ENCODE assay signal across 23 cellular contexts in the genomic region with DNA sequence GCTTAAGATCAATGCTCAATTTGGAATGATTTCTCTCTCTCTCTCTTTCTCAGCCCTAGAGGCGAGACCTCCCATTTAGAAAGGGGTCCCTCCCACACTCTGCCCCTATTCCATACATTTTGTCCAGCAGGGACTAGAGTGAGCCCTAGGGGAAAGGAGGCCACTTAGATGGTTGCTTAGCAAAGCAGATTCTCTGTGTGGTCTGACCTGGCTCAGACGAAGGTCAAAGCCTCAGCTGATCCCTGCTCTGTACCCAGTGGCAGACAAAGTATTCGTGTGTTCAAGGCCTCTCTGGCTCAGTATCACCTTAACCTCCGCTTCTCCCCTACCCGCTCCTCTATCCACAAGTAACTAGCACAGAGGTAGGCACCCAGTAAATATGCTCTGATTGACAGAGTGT.
DNase-seq lines count a peak whose midpoint lies in the region; ATAC-seq and TF ChIP-seq lines count a peak whose summit lies in the region.
"Had no signal": no experiment of that assay in that cellular context is flagged by ENCODE, and none has a peak within 500 bp of the region (broad histone marks: within the 10 kb centered on the region; RNA-seq: fewer than 3 reads in every experiment).

No MANE protein-coding gene starts in this region.

- H4K20me1 ChIP-seq in neural progenitor cell (ENCODE audit: low read depth) = no peaks in the 10 kb centered on the region

- H3K27ac ChIP-seq in cardiac muscle cell (peak overlapping the region; percentile 89), neural progenitor cell (no peak overlapping the region), transverse colon (peak overlapping the region in 3 of 4 donors; percentile 28 to 53 (median 29)), tibial artery (no peak overlapping the region)
- H3K27ac ChIP-seq: SJCRH30 had no signal

- in situ Hi-C loops in transverse colon (cut with MboI; ENCODE audit: low pct_ligation_motif_present in 1 of 4, low pct_unique_long_range_greater_than_20kb in 1 of 4, low sequenced_read_pairs in 3 of 4) = no loop called here

- no peaks in the 10 kb centered on the region for H3K36me3 Mint-ChIP-seq in endothelial cell (ENCODE audit: low read depth, unreplicated experiment)
- no peaks in the 10 kb centered on the region for H3K36me3 Mint-ChIP-seq in neural progenitor cell
- H3K36me3 Mint-ChIP-seq in activated CD4-positive, alpha-beta T cell treated with anti-CD3 and anti-CD28 coated beads, Interleukin-2, amount 10 ng/mL, durations not matched to agents 7 days and 5 days (ENCODE audit: low read depth) = no peaks in the 10 kb centered on the region
- H3K36me3 Mint-ChIP-seq: CD14-positive monocyte, IgD-negative memory B cell had no signal

- H3K4me3 Mint-ChIP-seq in endothelial cell (ENCODE audit: unreplicated experiment) = no peak overlapping the region
- H3K4me3 Mint-ChIP-seq in neural progenitor cell = peak overlapping the region; percentile 17
- no peak overlapping the region for H3K4me3 Mint-ChIP-seq in activated CD4-positive, alpha-beta T cell treated with anti-CD3 and anti-CD28 coated beads, Interleukin-2, amount 10 ng/mL, durations not matched to agents 7 days and 5 days
- H3K4me3 Mint-ChIP-seq: B cell, CD14-positive monocyte, IgD-negative memory B cell had no signal

- TF ChIP-seq CTCF in cardiac muscle cell (IDR thresholded peaks at IDR 0.05; ENCODE audit: low read depth, low read length) (no peak), endothelial cell (IDR thresholded peaks at IDR 0.05; ENCODE audit: unreplicated experiment) (no peak), neural progenitor cell (IDR thresholded peaks at IDR 0.05) (no peak), transverse colon (IDR thresholded peaks at IDR 0.05) (no peak), tibial artery (IDR thresholded peaks at IDR 0.05) (no peak)

- H3K36me3 ChIP-seq in cardiac muscle cell (no peaks in the 10 kb centered on the region), neural progenitor cell (no peaks in the 10 kb centered on the region), transverse colon (no peaks in the 10 kb centered on the region), tibial artery (no peaks in the 10 kb centered on the region)
- H3K36me3 ChIP-seq: Peyer's patch, SJCRH30 had no signal

- POLR2A ChIA-PET in activated CD4-positive, alpha-beta T cell treated with anti-CD3 and anti-CD28 coated beads, Interleukin-2, amount 10 ng/mL, durations not matched to agents 7 days and 5 days (lab: Charles Lee) = no interaction called here

- H3K4me3 ChIP-seq in cardiac muscle cell = no peak overlapping the region
- H3K4me3 ChIP-seq in neural progenitor cell = no peak overlapping the region
- H3K4me3 ChIP-seq in transverse colon = no peak overlapping the region
- H3K4me3 ChIP-seq in tibial artery = no peak overlapping the region
- H3K4me3 ChIP-seq: Peyer's patch, SJCRH30 had no signal

- no peak overlapping the region for H3K9ac ChIP-seq in neural progenitor cell

- H3K4me1 ChIP-seq in cardiac muscle cell (ENCODE audit: low read depth) (peaks cover 22% of the 10 kb centered on the region), neural progenitor cell (no peaks in the 10 kb centered on the region), transverse colon (no peaks in the 10 kb centered on the region), tibial artery (no peaks in the 10 kb centered on the region)
- H3K4me1 ChIP-seq: Peyer's patch had no signal

- H3K79me2 ChIP-seq in neural progenitor cell (ENCODE audit: low read depth) = no peaks in the 10 kb centered on the region

- H3K27me3 Mint-ChIP-seq in endothelial cell (ENCODE audit: unreplicated experiment) = no peaks in the 10 kb centered on the region
- H3K27me3 Mint-ChIP-seq in neural progenitor cell (ENCODE audit: insufficient read depth, low read depth) = peaks cover 15% of the 10 kb centered on the region
- H3K27me3 Mint-ChIP-seq in activated CD4-positive, alpha-beta T cell treated with anti-CD3 and anti-CD28 coated beads, Interleukin-2, amount 10 ng/mL, durations not matched to agents 7 days and 5 days = no peaks in the 10 kb centered on the region

- CTCF ChIA-PET in activated CD4-positive, alpha-beta T cell treated with anti-CD3 and anti-CD28 coated beads, Interleukin-2, amount 10 ng/mL, durations not matched to agents 7 days and 5 days (lab: Charles Lee) = no interaction called here

- H3K9me3 Mint-ChIP-seq in endothelial cell (ENCODE audit: unreplicated experiment) = no peaks in the 10 kb centered on the region
- no peaks in the 10 kb centered on the region for H3K9me3 Mint-ChIP-seq in neural progenitor cell
- H3K9me3 Mint-ChIP-seq in activated CD4-positive, alpha-beta T cell treated with anti-CD3 and anti-CD28 coated beads, Interleukin-2, amount 10 ng/mL, durations not matched to agents 7 days and 5 days = no peaks in the 10 kb centered on the region
- H3K9me3 Mint-ChIP-seq: IgD-negative memory B cell had no signal

- H2AFZ ChIP-seq in neural progenitor cell (replicated peaks) = no peak overlapping the region

- no peak overlapping the region for H3K4me2 ChIP-seq in neural progenitor cell

- H3F3A ChIP-seq in neural progenitor cell (ENCODE audit: low read depth) = no peaks in the 10 kb centered on the region

- no peak for TF ChIP-seq EP300 in transverse colon (IDR thresholded peaks at IDR 0.05; ENCODE audit: low read depth)

- TF ChIP-seq POLR2A in transverse colon (IDR thresholded peaks at IDR 0.05) = no peak

- H3K4me1 Mint-ChIP-seq in endothelial cell (ENCODE audit: unreplicated experiment) (peaks cover 23% of the 10 kb centered on the region), neural progenitor cell (peaks cover 41% of the 10 kb centered on the region)
- peaks cover 10% of the 10 kb centered on the region for H3K4me1 Mint-ChIP-seq in activated CD4-positive, alpha-beta T cell treated with anti-CD3 and anti-CD28 coated beads, Interleukin-2, amount 10 ng/mL, durations not matched to agents 7 days and 5 days

- ATAC-seq in Right ventricle myocardium inferior (no peak), HG03439 (IDR thresholded peaks at IDR 0.05; ENCODE audit: unreplicated experiment) (no peak)

- intact Hi-C loops in Right ventricle myocardium inferior (cut with DNase I) (no loop called here), transverse colon (cut with DNase I; ENCODE audit: low total_unique reads) (no loop called here), tibial artery (cut with DNase I; ENCODE audit: low total_unique reads) (no loop called here)

- peak overlapping the region; percentile 78 for H3K27ac Mint-ChIP-seq in endothelial cell (ENCODE audit: unreplicated experiment)
- no peak overlapping the region for H3K27ac Mint-ChIP-seq in neural progenitor cell
- no peak overlapping the region for H3K27ac Mint-ChIP-seq in activated CD4-positive, alpha-beta T cell treated with anti-CD3 and anti-CD28 coated beads, Interleukin-2, amount 10 ng/mL, durations not matched to agents 7 days and 5 days
- H3K27ac Mint-ChIP-seq: B cell, CD14-positive monocyte, IgD-negative memory B cell had no signal

- H3K9me3 ChIP-seq in cardiac muscle cell (ENCODE audit: low read depth) = no peaks in the 10 kb centered on the region
- no peaks in the 10 kb centered on the region for H3K9me3 ChIP-seq in neural progenitor cell (ENCODE audit: low read depth)
- H3K9me3 ChIP-seq in transverse colon = no peaks in the 10 kb centered on the region
- no peaks in the 10 kb centered on the region for H3K9me3 ChIP-seq in tibial artery
- H3K9me3 ChIP-seq: Peyer's patch, SJCRH30 had no signal

- 71 to 78% methylated on average over 1 to 5 of the region's 5 CpGs for WGBS in transverse colon (ENCODE audit: low coverage in 1 of 2), 2 donors

- peak in 1 of 2 donors; percentile 55 for DNase-seq in cardiac muscle cell (ENCODE audit: low read depth in 1 of 2, low spot score in 1 of 2)
- DNase-seq in Right ventricle myocardium inferior (ENCODE audit: missing footprints) = no peak
- DNase-seq in endothelial cell (ENCODE audit: low spot score) = no peak
- DNase-seq in neural progenitor cell (ENCODE audit: low spot score) = no peak
- DNase-seq in transverse colon = no peak
- no peak for DNase-seq in tibial artery
- no peak for DNase-seq in activated CD4-positive, alpha-beta T cell treated with anti-CD3 and anti-CD28 coated beads, Interleukin-2, amount 10 ng/mL, durations not matched to agents 7 days and 5 days
- DNase-seq: 8988T, GDM1, GOT3, HCEC 1CT, Karpas-422, NCI-H187, NCI-H2107, NCI-H345, NCI-H524, NCI-H774 had no signal

- H3K27me3 ChIP-seq in cardiac muscle cell (no peaks in the 10 kb centered on the region), neural progenitor cell (no peaks in the 10 kb centered on the region), transverse colon (peaks cover 2% of the 10 kb centered on the region), tibial artery (no peaks in the 10 kb centered on the region)
- H3K27me3 ChIP-seq: Peyer's patch, SJCRH30 had no signal

Comparison
In these comparisons a context has a peak if more than half of its experiments do, and no peak if none do; other contexts are left out.
1. H3K27ac ChIP-seq: peak in cardiac muscle cell (single experiment) and transverse colon (3 of 4); none in neural progenitor cell (single experiment) and tibial artery (0 of 2).